20 cellular contexts compared by ENCODE assay signal in genomic region chr15:94397377-94397776, GRCh38.
"Had no signal": no experiment of that assay in that cellular context is flagged by ENCODE, and none has a peak within 500 bp of the region (broad histone marks: within the 10 kb centered on the region; RNA-seq: fewer than 3 reads in every experiment).

No MANE protein-coding gene starts in this region.

- ATAC-seq: left lung; naive thymus-derived CD4-positive, alpha-beta T cell had no signal

- H3K27ac ChIP-seq: breast epithelium, neutrophil, transverse colon had no signal

- H3K4me1 ChIP-seq: breast epithelium had no signal

- H3K4me3 ChIP-seq: breast epithelium, left lung, transverse colon had no signal

- H3K36me3 ChIP-seq: breast epithelium had no signal

- H3K9me3 ChIP-seq: breast epithelium, left lung, neutrophil, SK-N-SH, transverse colon had no signal

- DNase-seq: activated CD4-positive, alpha-beta memory T cell treated with anti-CD3 and anti-CD28 coated beads, Interleukin-2, amount 10 ng/mL, durations not matched to agents 7 days and 5 days; activated CD4-positive, alpha-beta T cell treated with anti-CD3 and anti-CD28 coated beads for 48 hours; activated CD4-positive, CD25-positive, alpha-beta regulatory T cell; activated naive CD4-positive, alpha-beta T cell treated with anti-CD3 and anti-CD28 coated beads for 36 hours; activated T-cell treated with anti-CD3 and anti-CD28 coated beads, Interleukin-2, amount 50 U/mL, for 1 hour; anterior cingulate cortex; cerebellar nuclear complex; cortex of kidney; effector memory CD4-positive, alpha-beta T cell; foreskin melanocyte; left lung; mesenchymal stem cell; naive thymus-derived CD4-positive, alpha-beta T cell; SHP77 treated with DMSO at 0.1 percent for 48 hours; SK-N-SH; stimulated activated CD4-positive, alpha-beta T cell treated with anti-CD3 and anti-CD28 coated beads, Interleukin-2, amount 100 ng/mL, for 24 hours; stimulated activated naive CD4-positive, alpha-beta T cell treated with Interleukin-2 at 50 U/mL for 16 hours; transverse colon had no signal

- H3K27me3 ChIP-seq: breast epithelium, left lung, neutrophil, transverse colon had no signal
